In genomic region chr1:183882328-183883167, GRCh38 we compare ENCODE assay signal across 16 cellular contexts.
DNase-seq lines count a peak whose midpoint lies in the region; ATAC-seq and TF ChIP-seq lines count a peak whose summit lies in the region.
"Had no signal": no experiment of that assay in that cellular context is flagged by ENCODE, and none has a peak within 500 bp of the region (broad histone marks: within the 10 kb centered on the region; RNA-seq: fewer than 3 reads in every experiment).

No MANE protein-coding gene starts in this region.

- no peaks in the 10 kb centered on the region for H3K27me3 ChIP-seq in right atrium auricular region
- no peaks in the 10 kb centered on the region for H3K27me3 ChIP-seq in muscle layer of colon (ENCODE audit: control insufficient read depth in 1 of 2, insufficient read depth in 2 of 2, low read length in 2 of 2)
- no peaks in the 10 kb centered on the region for H3K27me3 ChIP-seq in aorta (ENCODE audit: control insufficient read depth in 1 of 2, insufficient read depth in 2 of 2, low read length in 1 of 2)
- H3K27me3 ChIP-seq: foreskin keratinocyte, transverse colon had no signal

- peaks cover 84% of the 10 kb centered on the region for H3K36me3 Mint-ChIP-seq in dendritic cell treated with granulocyte-macrophage colony-stimulating factor and Interleukin-4, amounts not matched to agents 40 ng/mL and 50 ng/mL, for 4 days (ENCODE audit: low read depth)

- ATAC-seq in aorta (ENCODE audit: low FRiP score) (peak; percentile 4), HG03469 (IDR thresholded peaks at IDR 0.05; ENCODE audit: unreplicated experiment) (no peak)

- intact Hi-C loops in cardiac septum (cut with DNase I) (no loop called here), aorta (cut with DNase I) (no loop called here)
- intact Hi-C loops in dendritic cell treated with granulocyte-macrophage colony-stimulating factor and Interleukin-4, amounts not matched to agents 40 ng/mL and 50 ng/mL, for 4 days (cut with micrococcal nuclease) = no loop called here

- peaks cover 89% of the 10 kb centered on the region for H3K4me1 Mint-ChIP-seq in dendritic cell treated with granulocyte-macrophage colony-stimulating factor and Interleukin-4, amounts not matched to agents 40 ng/mL and 50 ng/mL, for 4 days (ENCODE audit: low read depth)

- TF ChIP-seq CTCF in right atrium auricular region (IDR thresholded peaks at IDR 0.05) = no peak

- no peak overlapping the region for H3K4me3 ChIP-seq in right atrium auricular region
- H3K4me3 ChIP-seq in muscle layer of colon (ENCODE audit: low read depth in 1 of 2, low read length in 2 of 2) = no peak overlapping the region
- H3K4me3 ChIP-seq in aorta (ENCODE audit: low read length in 2 of 2) = no peak overlapping the region
- H3K4me3 ChIP-seq: transverse colon had no signal

- H3K4me3 Mint-ChIP-seq in dendritic cell treated with granulocyte-macrophage colony-stimulating factor and Interleukin-4, amounts not matched to agents 40 ng/mL and 50 ng/mL, for 4 days = peak overlapping the region; percentile 13
- H3K4me3 Mint-ChIP-seq: activated naive CD8-positive, alpha-beta T cell had no signal

- H3K9me3 Mint-ChIP-seq in dendritic cell treated with granulocyte-macrophage colony-stimulating factor and Interleukin-4, amounts not matched to agents 40 ng/mL and 50 ng/mL, for 4 days = no peaks in the 10 kb centered on the region

- no peak overlapping the region for H3K9ac ChIP-seq in muscle layer of colon (ENCODE audit: low read length)
- H3K9ac ChIP-seq: SK-N-SH had no signal

- peak overlapping the region; percentile 91 for H3K27ac Mint-ChIP-seq in dendritic cell treated with granulocyte-macrophage colony-stimulating factor and Interleukin-4, amounts not matched to agents 40 ng/mL and 50 ng/mL, for 4 days
- H3K27ac Mint-ChIP-seq: activated naive CD8-positive, alpha-beta T cell had no signal

- 85% methylated on average over 8 of the region's 8 CpGs for WGBS in aorta, 2 donors

- H3K36me3 ChIP-seq in right atrium auricular region = peaks cover 17% of the 10 kb centered on the region
- peaks cover 19% of the 10 kb centered on the region for H3K36me3 ChIP-seq in muscle layer of colon (ENCODE audit: insufficient read depth, low read length)
- H3K36me3 ChIP-seq in aorta (ENCODE audit: control insufficient read depth in 1 of 2, insufficient read depth in 2 of 2, low read length in 1 of 2) = peaks cover 0 to 4% of the 10 kb centered on the region in 2 donors

- peaks cover 0 to 39% of the 10 kb centered on the region in 2 donors for H3K4me1 ChIP-seq in right atrium auricular region
- H3K4me1 ChIP-seq in muscle layer of colon (ENCODE audit: insufficient read depth, low read length) = peaks cover 41% of the 10 kb centered on the region
- H3K4me1 ChIP-seq in aorta (ENCODE audit: control insufficient read depth in 1 of 2, insufficient read depth in 2 of 2, low read length in 2 of 2) = peaks cover 2% of the 10 kb centered on the region in 2 donors

- no peak for DNase-seq in right atrium auricular region (ENCODE audit: low spot score)
- DNase-seq in cardiac septum (ENCODE audit: low spot score) = no peak
- no peak for DNase-seq in aorta
- DNase-seq in activated CD4-positive, alpha-beta T cell treated with anti-CD3 and anti-CD28 coated beads, Interleukin-2, amount 50 U/mL, for 48 hours = no peak
- DNase-seq in KG1 (lab: John Stamatoyannopoulos, UW) = no peak
- DNase-seq: activated CD8-positive, alpha-beta memory T cell treated with anti-CD3 and anti-CD28 coated beads, Interleukin-2, amount 50 U/mL, for 4 hours; NCI-H1930; SK-N-SH; stimulated activated CD4-positive, alpha-beta T cell treated with anti-CD3 and anti-CD28 coated beads, Interleukin-12 subunit alpha, Interleukin-12 subunit beta, amount 100 ng/mL, for 4 hours; transverse colon had no signal

- H3K27ac ChIP-seq in right atrium auricular region (peak overlapping the region; percentile 55 to 60), muscle layer of colon (ENCODE audit: low read depth, low read length) (peak overlapping the region; percentile 26), aorta (ENCODE audit: low read depth in 1 of 2, low read length in 2 of 2) (no peak overlapping the region)
- H3K27ac ChIP-seq: foreskin keratinocyte, VCaP had no signal

- no peaks in the 10 kb centered on the region for H3K9me3 ChIP-seq in right atrium auricular region
- H3K9me3 ChIP-seq in muscle layer of colon (ENCODE audit: low read length) = no peaks in the 10 kb centered on the region
- no peaks in the 10 kb centered on the region for H3K9me3 ChIP-seq in aorta (ENCODE audit: control insufficient read depth, low read length)
- H3K9me3 ChIP-seq: SK-N-SH, transverse colon had no signal

- H3K27me3 Mint-ChIP-seq in dendritic cell treated with granulocyte-macrophage colony-stimulating factor and Interleukin-4, amounts not matched to agents 40 ng/mL and 50 ng/mL, for 4 days = no peaks in the 10 kb centered on the region
- H3K27me3 Mint-ChIP-seq: activated naive CD8-positive, alpha-beta T cell had no signal

Comparison
In these comparisons a context has a peak if more than half of its experiments do, and no peak if none do; other contexts are left out.
1. H3K27ac ChIP-seq: peak in right atrium auricular region (2 of 2) and muscle layer of colon (single experiment); none in aorta (0 of 2).